17 cellular contexts compared by ENCODE assay signal in genomic region chr6:148713033-148713738, GRCh38. TPM values are rescaled to one million over a fixed set of nuclear protein-coding genes. Genes with fewer than 3 reads are reported as not detected.
DNase-seq lines count a peak whose midpoint lies in the region; ATAC-seq, FAIRE-seq and TF ChIP-seq lines count a peak whose summit lies in the region.
"Had no signal": no experiment of that assay in that cellular context is flagged by ENCODE, and none has a peak within 500 bp of the region (broad histone marks: within the 10 kb centered on the region; RNA-seq: fewer than 3 reads in every experiment).

No MANE protein-coding gene starts in this region.

- DNase-seq in HepG2 (ENCODE audit: low spot score) (no peak), right lobe of liver (no peak), K562 (ENCODE audit: extremely low read depth in 1 of 4, low spot score in 3 of 4) (no peak), left cardiac atrium (no peak), transverse colon (no peak)
- DNase-seq: Caco-2; CD8-positive, alpha-beta T cell; DMS153; DND-41; GOT3 had no signal

- H3K27ac ChIP-seq in HepG2 (ENCODE audit: extremely low read length, insufficient read depth, low read length) (no peak overlapping the region), right lobe of liver (no peak overlapping the region), HEK293 (ENCODE audit: extremely low read depth, low read depth, low read length) (no peak overlapping the region), K562 (ENCODE audit: extremely low read depth, low read depth, low read length) (no peak overlapping the region), transverse colon (no peak overlapping the region)
- H3K27ac ChIP-seq: BLaER1, C4-2B had no signal

- no peak for TF ChIP-seq POLR2A in HepG2 (IDR thresholded peaks at IDR 0.05; ENCODE audit: insufficient read depth in 1 of 2, low read depth in 2 of 2, low read length in 2 of 2)
- TF ChIP-seq POLR2A in right lobe of liver (IDR thresholded peaks at IDR 0.05) = no peak
- no peak for TF ChIP-seq POLR2A in K562 (conservative IDR thresholded peaks at IDR 0.05)
- no peak for TF ChIP-seq POLR2A in transverse colon (IDR thresholded peaks at IDR 0.05)

- H3K9me1 ChIP-seq in K562 (ENCODE audit: control insufficient read depth, insufficient read depth, low read length) = no peaks in the 10 kb centered on the region

- 0% methylated on average over 1 of the region's 1 CpG for WGBS in HepG2 (ENCODE audit: low lambda C conversion rate)
- 91% methylated on average over 1 of the region's 1 CpG for WGBS in right lobe of liver (ENCODE audit: insufficient coverage, low coverage, low lambda C conversion rate, missing lambda C conversion rate)
- WGBS in K562 (ENCODE audit: insufficient coverage, low coverage, missing lambda C conversion rate) = 0% methylated on average over 1 of the region's 1 CpG
- WGBS in transverse colon (ENCODE audit: low coverage in 1 of 2), 2 donors = 90 to 100% methylated on average over 1 of the region's 1 CpG

- BruUV-seq in HepG2 (replicated peaks; lab: Mats Ljungman, UMichigan) (no TSS peak), K562 (replicated peaks; lab: Mats Ljungman, UMichigan) (no TSS peak)

- H3K27me3 ChIP-seq in HepG2 (ENCODE audit: control insufficient read depth in 1 of 2, insufficient read depth in 2 of 2, low read length in 2 of 2) (no peaks in the 10 kb centered on the region; a peak in 1 of 5 replicates), right lobe of liver (no peaks in the 10 kb centered on the region), K562 (ENCODE audit: control insufficient read depth in 2 of 2, insufficient read depth in 2 of 2, low read length in 2 of 2) (no peaks in the 10 kb centered on the region), transverse colon (no peaks in the 10 kb centered on the region)
- H3K27me3 ChIP-seq: BLaER1 had no signal

- intact Hi-C loops in HepG2 (cut with micrococcal nuclease; ENCODE audit: unreplicated experiment) (no loop called here), right lobe of liver (cut with DNase I) (no loop called here), K562 (cut with micrococcal nuclease) (no loop called here), left cardiac atrium (cut with DNase I) (no loop called here), transverse colon (cut with DNase I; ENCODE audit: low total_unique reads) (no loop called here)

- POLR2A ChIA-PET in HepG2 (lab: Yijun Ruan, JAX) = no interaction called here
- POLR2A ChIA-PET in HEK293 (lab: Yijun Ruan, JAX) = no interaction called here
- POLR2A ChIA-PET in K562 (lab: Yijun Ruan, JAX) = no interaction called here

- H3K4me3 ChIP-seq in HepG2 (replicated peaks in 1 of 3; ENCODE audit: insufficient read depth in 1 of 3, low read depth in 2 of 3, low read length in 3 of 3) (no peak overlapping the region), right lobe of liver (no peak overlapping the region), HEK293 (ENCODE audit: low read depth, low read length) (no peak overlapping the region), K562 (no peak overlapping the region), transverse colon (no peak overlapping the region)
- H3K4me3 ChIP-seq: BLaER1, HAP-1 had no signal

- H3K79me2 ChIP-seq in HepG2 (ENCODE audit: insufficient read depth, low read length) = no peaks in the 10 kb centered on the region
- H3K79me2 ChIP-seq in K562 (ENCODE audit: control insufficient read depth, insufficient read depth, low read length) = no peaks in the 10 kb centered on the region

- TF ChIP-seq RAD21 in HepG2 (CRISPR knock-in tag; IDR thresholded peaks at IDR 0.05) (no peak), K562 (CRISPR knock-in tag; conservative IDR thresholded peaks at IDR 0.05 in 1 of 2, IDR thresholded peaks at IDR 0.05 in 1 of 2) (no peak)

- H3K4me1 ChIP-seq in HepG2 (ENCODE audit: insufficient read depth, low read length) (no peaks in the 10 kb centered on the region), right lobe of liver (no peaks in the 10 kb centered on the region), HEK293 (ENCODE audit: control insufficient read depth, insufficient read depth, low read length) (no peaks in the 10 kb centered on the region), K562 (replicated peaks in 1 of 2; ENCODE audit: control insufficient read depth in 2 of 2, insufficient read depth in 2 of 2, low read length in 2 of 2) (no peaks in the 10 kb centered on the region), transverse colon (peaks cover 0 to 5% (median 2%) of the 10 kb centered on the region in 4 donors)
- H3K4me1 ChIP-seq: BLaER1, Caco-2 had no signal

- ATAC-seq in HepG2 (no peak), right lobe of liver (no peak), K562 (no peak), left cardiac atrium (no peak)
- ATAC-seq: CD8-positive, alpha-beta T cell had no signal

- no peak for TF ChIP-seq EP300 in HepG2 (IDR thresholded peaks at IDR 0.05; ENCODE audit: low read depth in 2 of 2, low read length in 2 of 2)
- no peak for TF ChIP-seq EP300 in HepG2 (CRISPR knock-in tag; IDR thresholded peaks at IDR 0.05; ENCODE audit: borderline replicate concordance)
- TF ChIP-seq EP300 in K562 (IDR thresholded peaks at IDR 0.05; ENCODE audit: low read length) = no peak
- no peak for TF ChIP-seq EP300 in transverse colon (IDR thresholded peaks at IDR 0.05; ENCODE audit: low read depth)

- H3K9ac ChIP-seq in HepG2 (ENCODE audit: insufficient read depth, low read depth, low read length) = no peak overlapping the region
- H3K9ac ChIP-seq in K562 (ENCODE audit: insufficient read depth in 1 of 2, low read depth in 2 of 2, low read length in 2 of 2) = no peak overlapping the region
- H3K9ac ChIP-seq: BLaER1 had no signal

- H3K4me2 ChIP-seq in HepG2 (ENCODE audit: low read depth, low read length) (no peak overlapping the region), K562 (ENCODE audit: insufficient read depth, low read length) (no peak overlapping the region)
- H3K4me2 ChIP-seq: BLaER1 had no signal

- H4K20me1 ChIP-seq in HepG2 (ENCODE audit: insufficient read depth, low read length) (no peaks in the 10 kb centered on the region), K562 (replicated peaks; ENCODE audit: control insufficient read depth, insufficient read depth, low read length) (no peaks in the 10 kb centered on the region)
- H4K20me1 ChIP-seq: BLaER1 had no signal

- FAIRE-seq in HepG2 (lab: Jason Lieb, UNC) = no peak
- no peak for FAIRE-seq in K562 (lab: Jason Lieb, UNC)
- FAIRE-seq: G401.6, GM12892, H54 had no signal

- no peak overlapping the region for H2AFZ ChIP-seq in HepG2 (ENCODE audit: low read length)
- H2AFZ ChIP-seq in K562 (ENCODE audit: low read depth, low read length) = no peak overlapping the region

- H3K36me3 ChIP-seq in HepG2 (replicated peaks in 1 of 2; ENCODE audit: control insufficient read depth in 1 of 2, insufficient read depth in 2 of 2, low read length in 2 of 2) (no peaks in the 10 kb centered on the region), right lobe of liver (no peaks in the 10 kb centered on the region), HEK293 (ENCODE audit: control insufficient read depth in 2 of 2, insufficient read depth in 1 of 2, low read length in 2 of 2) (no peaks in the 10 kb centered on the region), K562 (ENCODE audit: control insufficient read depth, insufficient read depth, low read length) (no peaks in the 10 kb centered on the region), transverse colon (no peaks in the 10 kb centered on the region)
- H3K36me3 ChIP-seq: BLaER1, HAP-1 had no signal

- no peak for TF ChIP-seq CTCF in HepG2 (CRISPR knock-in tag; IDR thresholded peaks at IDR 0.05)
- no peak for TF ChIP-seq CTCF in right lobe of liver (IDR thresholded peaks at IDR 0.05)
- TF ChIP-seq CTCF in HEK293 (tag by site-specific recombination; IDR thresholded peaks at IDR 0.05) = no peak
- TF ChIP-seq CTCF in K562 (IDR thresholded peaks at IDR 0.05 in 2 of 3, conservative IDR thresholded peaks at IDR 0.05 in 1 of 3; ENCODE audit: insufficient read depth in 2 of 3, low read depth in 1 of 3, low read length in 3 of 3) = no peak
- TF ChIP-seq CTCF in transverse colon (IDR thresholded peaks at IDR 0.05) = no peak

- CTCF ChIA-PET in HepG2 (lab: Yijun Ruan, JAX; ENCODE audit: low intra/inter-chr PET ratio, low total read pairs) = no interaction called here
- CTCF ChIA-PET in HEK293 (lab: Yijun Ruan, JAX) = no interaction called here
- CTCF ChIA-PET in K562 (lab: Yijun Ruan, JAX; ENCODE audit: low intra/inter-chr PET ratio) = no interaction called here

- H3K9me3 ChIP-seq in HepG2 (ENCODE audit: low read length) (peaks cover 12% of the 10 kb centered on the region), right lobe of liver (no peaks in the 10 kb centered on the region), HEK293 (ENCODE audit: control insufficient read depth, insufficient read depth, low read depth, low read length) (no peaks in the 10 kb centered on the region), K562 (replicated peaks; ENCODE audit: control insufficient read depth, insufficient read depth, low read depth, low read length) (no peaks in the 10 kb centered on the region), transverse colon (peaks cover 0 to 8% of the 10 kb centered on the region in 2 donors)
- H3K9me3 ChIP-seq: HAP-1 had no signal

- in situ Hi-C loops in HepG2 (cut with HindIII; ENCODE audit: extremely low pct_ligation_motif_present, low pct_unique_long_range_greater_than_20kb) (no loop called here), K562 (cut with MboI) (no loop called here), transverse colon (cut with MboI; ENCODE audit: low pct_ligation_motif_present in 1 of 4, low pct_unique_long_range_greater_than_20kb in 1 of 4, low sequenced_read_pairs in 3 of 4) (no loop called here)

RNA-seq across cellular contexts. Expression of gene UST, which starts 33.6 kb away (rescaled TPM):
- total RNA-seq in HepG2 (2016; rRNA removed; fragmentation: Illumina TruSeq; extraction: Trizol) (0.27 and 0.70 TPM in 2 replicates), right lobe of liver (1 to 10 TPM in 3 of 6 experiments, under 1 TPM in 3; 0.44 to 1.9 (median 0.91) TPM), K562 (2014; rRNA removed) (not detected in 2 replicates), K562 (2014; rRNA removed; fragmentation: Illumina TruSeq; extraction: Trizol) (not detected in 2 replicates), K562 (2015; rRNA removed; fragmentation: Illumina TruSeq; extraction: Trizol) (not detected in 2 replicates), K562 (2021) (0.04 TPM in 1 of 2 replicates, not detected in the other), left cardiac atrium (1 to 10 TPM; 3.5 to 6.5 TPM), transverse colon (1 to 10 TPM; 4.8 to 9.0 (median 7.8) TPM)
- total RNA-seq in HepG2 (2016; cell fraction: cytosol; rRNA removed; fragmentation: Illumina TruSeq; extraction: Trizol; ENCODE audit: low read depth) = 0.09 and 0.10 TPM in 2 replicates
- total RNA-seq in HepG2 (2016; cell fraction: insoluble cytoplasmic fraction; rRNA removed; fragmentation: Illumina TruSeq; extraction: Trizol) = 0.17 and 0.28 TPM in 2 replicates
- 0.14 and 0.15 TPM in 2 replicates for total RNA-seq in HepG2 (2016; cell fraction: membrane; rRNA removed; fragmentation: Illumina TruSeq; extraction: Trizol)
- 0.34 TPM in 1 of 2 replicates, not detected in the other for total RNA-seq in HepG2 (2016; cell fraction: nucleus; rRNA removed; fragmentation: Illumina TruSeq; extraction: Trizol)
- polyA plus RNA-seq in HepG2 (2011; rRNA removed) (not detected in 2 replicates), K562 (2011; rRNA removed) (not detected in 2 replicates), K562 (2014; fragmentation: Illumina TruSeq; extraction: Trizol) (not detected in 2 replicates), K562 (2014; fragmentation: Nextera tagmentation; extraction: Ambion mirVana) (under 1 TPM in 1 of 2 experiments, not detected in 1; 0.10 TPM), K562 (2014; rRNA removed) (0.07 TPM in 1 of 2 replicates, not detected in the other)
- 0.01 TPM in 1 of 2 replicates, not detected in the other for polyA plus RNA-seq in HepG2 (2011; cell fraction: cytosol; rRNA removed)
- not detected in 2 replicates for polyA plus RNA-seq in HepG2 (2011; cell fraction: nucleus; rRNA removed)
- polyA plus RNA-seq in HepG2 (2012) = not detected in 2 replicates
- 0.17 TPM in 1 of 2 replicates, not detected in the other for polyA plus RNA-seq in HepG2 (2016; cell fraction: cytosol; fragmentation: Illumina TruSeq; extraction: Trizol; ENCODE audit: low read depth)
- 0.21 and 0.84 TPM in 2 replicates for polyA plus RNA-seq in HepG2 (2016; cell fraction: insoluble cytoplasmic fraction; fragmentation: Illumina TruSeq; extraction: Trizol; ENCODE audit: low read depth)
- 0.05 and 0.48 TPM in 2 replicates for polyA plus RNA-seq in HepG2 (2016; cell fraction: membrane; fragmentation: Illumina TruSeq; extraction: Trizol; ENCODE audit: low read depth)
- 0.13 and 0.42 TPM in 2 replicates for polyA plus RNA-seq in HepG2 (2016; cell fraction: nucleus; fragmentation: Illumina TruSeq; extraction: Trizol; ENCODE audit: insufficient read depth, low read depth)
- 12.2 TPM in 1 of 2 replicates, not detected in the other for polyA minus RNA-seq in HepG2 (2011; rRNA and poly(A)+ RNA removed; ENCODE audit: low replicate concordance)
- not detected in 2 replicates for polyA minus RNA-seq in HepG2 (2011; cell fraction: cytosol; rRNA and poly(A)+ RNA removed)
- not detected in 2 replicates for polyA minus RNA-seq in HepG2 (2011; cell fraction: nucleus; rRNA and poly(A)+ RNA removed)
- total RNA-seq in K562 (2011; cell fraction: chromatin; rRNA removed; ENCODE audit: low replicate concordance) = not detected in 2 replicates
- 0.33 TPM in 1 of 2 replicates, not detected in the other for total RNA-seq in K562 (2011; cell fraction: nucleolus; rRNA removed)
- not detected in 2 replicates for total RNA-seq in K562 (2011; cell fraction: nucleoplasm; rRNA removed)
- polyA plus RNA-seq in K562 (2011; cell fraction: cytosol; rRNA removed) = not detected in 2 replicates
- polyA plus RNA-seq in K562 (2011; cell fraction: nucleus; rRNA removed) = not detected in 2 replicates
- polyA plus RNA-seq in K562 (2012) = 0.07 TPM in 2 replicates
- polyA minus RNA-seq in K562 (2011; rRNA and poly(A)+ RNA removed) = 0.06 TPM in 1 of 2 replicates, not detected in the other
- not detected in 2 replicates for polyA minus RNA-seq in K562 (2011; cell fraction: cytosol; rRNA and poly(A)+ RNA removed)
- not detected in 2 replicates for polyA minus RNA-seq in K562 (2011; cell fraction: nucleus; rRNA and poly(A)+ RNA removed)
- total RNA-seq: Caco-2 had no signal
